Comparison of ENCODE assay signal across 25 cellular contexts in the genomic region with DNA sequence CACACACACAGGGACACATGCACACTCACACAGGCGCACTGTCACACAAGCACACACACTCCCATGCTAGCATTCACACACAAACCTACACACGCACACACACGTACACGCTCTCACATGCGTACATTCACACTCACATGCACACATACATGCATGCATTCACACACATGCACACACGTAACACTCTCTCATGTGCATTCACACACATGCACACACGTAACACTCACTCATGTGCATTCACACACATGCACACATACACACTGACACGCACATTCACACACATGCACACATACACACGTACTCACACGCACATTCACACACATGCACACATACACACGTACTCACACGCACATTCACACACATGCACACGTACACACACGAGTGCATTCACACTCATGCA.
"Had no signal": no experiment of that assay in that cellular context is flagged by ENCODE, and none has a peak within 500 bp of the region (broad histone marks: within the 10 kb centered on the region; RNA-seq: fewer than 3 reads in every experiment).

No MANE protein-coding gene starts in this region.

- H3K27ac Mint-ChIP-seq: activated CD8-positive, alpha-beta T cell treated with anti-CD3 and anti-CD28 coated beads for 36 hours; activated naive CD8-positive, alpha-beta T cell treated with anti-CD3 and anti-CD28 coated beads, Interleukin-2, amount 50 U/mL, for 24 hours; activated T-helper 1 cell treated with anti-CD3 and anti-CD28 coated beads, Interleukin-12 subunit alpha, Interleukin-12 subunit beta, Interleukin-2, Interleukin-4 antibody, amounts not matched to agents 30 ng/mL and 10 ng/mL and 1 ng/mL, durations not matched to agents 14 hours and 24 hours and 36 hours; memory B cell; nephron; stimulated activated naive B cell treated with anti-CD40 and anti-IgM and Interleukin-4, amounts not matched to agents 10 μg/mL and 1 μg/mL and 100 μg/mL, for 72 hours had no signal

- ATAC-seq: activated CD4-positive, CD25-positive, alpha-beta regulatory T cell treated with anti-CD3 and anti-CD28 coated beads, Interleukin-2, amount 50 U/mL, for 24 hours; activated CD8-positive, alpha-beta T cell treated with anti-CD3 and anti-CD28 coated beads for 36 hours; activated naive CD8-positive, alpha-beta T cell treated with anti-CD3 and anti-CD28 coated beads, Interleukin-2, amount 50 U/mL, for 24 hours; esophagus mucosa; left cardiac atrium; sciatic nerve; stimulated activated naive B cell treated with anti-CD40 and anti-IgM and Interleukin-4, amounts not matched to agents 10 μg/mL and 1 μg/mL and 100 μg/mL, for 72 hours had no signal

- H3K9me3 ChIP-seq: transverse colon, uterus had no signal

- H3K27ac ChIP-seq: cardiac muscle cell, transverse colon, uterus had no signal

- H3K4me1 ChIP-seq: uterus had no signal

- H3K27me3 ChIP-seq: cardiac muscle cell, transverse colon, uterus had no signal

- H3K36me3 ChIP-seq: uterus had no signal

- H3K9me3 Mint-ChIP-seq: activated CD8-positive, alpha-beta T cell treated with anti-CD3 and anti-CD28 coated beads for 36 hours; activated naive CD8-positive, alpha-beta T cell treated with anti-CD3 and anti-CD28 coated beads, Interleukin-2, amount 50 U/mL, for 24 hours; activated T-helper 1 cell treated with anti-CD3 and anti-CD28 coated beads, Interleukin-12 subunit alpha, Interleukin-12 subunit beta, Interleukin-2, Interleukin-4 antibody, amounts not matched to agents 30 ng/mL and 10 ng/mL and 1 ng/mL, durations not matched to agents 14 hours and 24 hours and 36 hours; memory B cell had no signal

- DNase-seq: activated CD4-positive, alpha-beta T cell treated with anti-CD3 and anti-CD28 coated beads, Interleukin-2, amount 10 ng/mL, durations not matched to agents 7 days and 5 days; activated CD8-positive, alpha-beta T cell treated with anti-CD3 and anti-CD28 coated beads for 36 hours; activated gamma-delta T cell; activated naive CD4-positive, alpha-beta T cell treated with anti-CD3 and anti-CD28 coated beads, Interleukin-2, amount 50 U/mL, for 16 hours; activated naive CD8-positive, alpha-beta T cell treated with anti-CD3 and anti-CD28 coated beads, Interleukin-2, amount 50 U/mL, for 24 hours; effector memory CD4-positive, alpha-beta T cell; head of caudate nucleus; hypothalamus; left cardiac atrium; small intestine; stimulated activated CD4-positive, alpha-beta T cell treated with anti-CD3 and anti-CD28 coated beads, Interleukin-15, amount 100 ng/mL, for 24 hours; stimulated activated CD8-positive, alpha-beta memory T cell treated with anti-CD3 and anti-CD28 coated beads, Interleukin-4, amount 100 ng/mL, for 48 hours; stimulated activated naive B cell treated with anti-CD40 and anti-IgM and Interleukin-4, amounts not matched to agents 10 μg/mL and 1 μg/mL and 100 μg/mL, for 72 hours; transverse colon had no signal

- H3K27me3 Mint-ChIP-seq: activated CD4-positive, alpha-beta T cell treated with anti-CD3 and anti-CD28 coated beads, Interleukin-2, amount 10 ng/mL, durations not matched to agents 7 days and 5 days; activated CD8-positive, alpha-beta T cell treated with anti-CD3 and anti-CD28 coated beads for 36 hours; activated naive CD8-positive, alpha-beta T cell treated with anti-CD3 and anti-CD28 coated beads, Interleukin-2, amount 50 U/mL, for 24 hours; memory B cell; stimulated activated naive B cell treated with anti-CD40 and anti-IgM and Interleukin-4, amounts not matched to agents 10 μg/mL and 1 μg/mL and 100 μg/mL, for 72 hours had no signal

- H3K4me3 Mint-ChIP-seq: activated CD4-positive, alpha-beta T cell treated with anti-CD3 and anti-CD28 coated beads, Interleukin-2, amount 10 ng/mL, durations not matched to agents 7 days and 5 days; activated CD8-positive, alpha-beta T cell treated with anti-CD3 and anti-CD28 coated beads for 36 hours; activated naive CD8-positive, alpha-beta T cell treated with anti-CD3 and anti-CD28 coated beads, Interleukin-2, amount 50 U/mL, for 24 hours; activated T-helper 1 cell treated with anti-CD3 and anti-CD28 coated beads, Interleukin-12 subunit alpha, Interleukin-12 subunit beta, Interleukin-2, Interleukin-4 antibody, amounts not matched to agents 30 ng/mL and 10 ng/mL and 1 ng/mL, durations not matched to agents 14 hours and 24 hours and 36 hours; memory B cell; nephron; stimulated activated naive B cell treated with anti-CD40 and anti-IgM and Interleukin-4, amounts not matched to agents 10 μg/mL and 1 μg/mL and 100 μg/mL, for 72 hours had no signal

- H3K4me3 ChIP-seq: cardiac muscle cell, transverse colon, uterus had no signal

- FAIRE-seq: endothelial cell of umbilical vein, frontal cortex, islet of Langerhans, small intestine had no signal
